27 cellular contexts compared by ENCODE assay signal in genomic region chr2:201715459-201715858, GRCh38. TPM values are rescaled to one million over a fixed set of nuclear protein-coding genes. Genes with fewer than 3 reads are reported as not detected.
DNase-seq lines count a peak whose midpoint lies in the region; ATAC-seq, FAIRE-seq and TF ChIP-seq lines count a peak whose summit lies in the region.
"Had no signal": no experiment of that assay in that cellular context is flagged by ENCODE, and none has a peak within 500 bp of the region (broad histone marks: within the 10 kb centered on the region; RNA-seq: fewer than 3 reads in every experiment).

No MANE protein-coding gene starts in this region.

- FAIRE-seq in small intestine (lab: Jason Lieb, UNC), result no peak
- FAIRE-seq: K562, TTC549 had no signal

- POLR2A ChIA-PET in WTC11 (lab: Charles Lee), result no interaction called here
- POLR2A ChIA-PET in activated CD4-positive, alpha-beta T cell treated with anti-CD3 and anti-CD28 coated beads for 36 hours (lab: Charles Lee), result no interaction called here

- CTCF ChIA-PET in WTC11 (lab: Charles Lee), result no interaction called here
- CTCF ChIA-PET in activated CD4-positive, alpha-beta T cell treated with anti-CD3 and anti-CD28 coated beads for 36 hours (lab: Charles Lee), result no interaction called here

- H3K36me3 ChIP-seq in GM23338 (ENCODE audit: insufficient read depth) (peaks cover 26% of the 10 kb centered on the region), small intestine (ENCODE audit: control insufficient read depth in 2 of 2, insufficient read depth in 2 of 2, low read length in 2 of 2) (peaks cover 7 to 14% of the 10 kb centered on the region in 2 donors)

- whole genome bisulfite sequencing in small intestine, 3 donors, result 24 to 63% (median 48%) methylated on average over 6 of the region's 6 CpGs

- ATAC-seq in GM23338, result no peak; the same call in 2 of the 3 replicates
- 0 out of 2 replicates have a peak, but pooled peaks have one; percentile 28 for ATAC-seq in WTC11
- ATAC-seq in activated CD4-positive, alpha-beta T cell treated with anti-CD3 and anti-CD28 coated beads for 36 hours, result no peak
- ATAC-seq: activated T-cell treated with anti-CD3 and anti-CD28 coated beads, Interleukin-2, amount 50 U/mL, for 72 hours; K562 had no signal

- no peaks in the 10 kb centered on the region for H3K4me1 Mint-ChIP-seq in GM23338
- no peaks in the 10 kb centered on the region for H3K4me1 Mint-ChIP-seq in WTC11
- no peaks in the 10 kb centered on the region for H3K4me1 Mint-ChIP-seq in activated CD4-positive, alpha-beta T cell treated with anti-CD3 and anti-CD28 coated beads for 36 hours

- peaks cover 41% of the 10 kb centered on the region for H3K36me3 Mint-ChIP-seq in GM23338 (ENCODE audit: low read depth)
- H3K36me3 Mint-ChIP-seq in WTC11, result peaks cover 46% of the 10 kb centered on the region
- peaks cover 41% of the 10 kb centered on the region for H3K36me3 Mint-ChIP-seq in activated CD4-positive, alpha-beta T cell treated with anti-CD3 and anti-CD28 coated beads for 36 hours (ENCODE audit: low read depth)

- H3K4me1 ChIP-seq in GM23338 (ENCODE audit: insufficient read depth), result no peaks in the 10 kb centered on the region
- no peaks in the 10 kb centered on the region for H3K4me1 ChIP-seq in small intestine (ENCODE audit: control insufficient read depth in 2 of 2, insufficient read depth in 1 of 2, low read depth in 1 of 2, low read length in 1 of 2)
- H3K4me1 ChIP-seq: spleen had no signal

- H3K9me3 Mint-ChIP-seq in GM23338 (no peaks in the 10 kb centered on the region; the same call in 2 of the 3 replicates), WTC11 (no peaks in the 10 kb centered on the region)
- peaks cover 6% of the 10 kb centered on the region for H3K9me3 Mint-ChIP-seq in activated CD4-positive, alpha-beta T cell treated with anti-CD3 and anti-CD28 coated beads for 36 hours (ENCODE audit: low read depth)

- intact Hi-C loops in activated CD4-positive, alpha-beta T cell treated with anti-CD3 and anti-CD28 coated beads for 36 hours (cut with DNase I, micrococcal nuclease), result no loop called here

- H3F3A ChIP-seq in GM23338 (replicated peaks; ENCODE audit: low read depth), result no peaks in the 10 kb centered on the region

- H3K4me3 Mint-ChIP-seq in GM23338 (no peak overlapping the region), WTC11 (no peak overlapping the region)
- H3K4me3 Mint-ChIP-seq in activated CD4-positive, alpha-beta T cell treated with anti-CD3 and anti-CD28 coated beads for 36 hours, result no peak overlapping the region
- H3K4me3 Mint-ChIP-seq: activated CD4-positive, alpha-beta T cell treated with anti-CD3 and anti-CD28 coated beads, Interleukin-2, amount 10 ng/mL, durations not matched to agents 24 days and 14 days; activated T-cell treated with anti-CD3 and anti-CD28 coated beads, Interleukin-2, amount 50 U/mL, for 72 hours had no signal

- no peaks in the 10 kb centered on the region for H3K9me2 ChIP-seq in GM23338 (ENCODE audit: insufficient read depth)

- peaks cover 7% of the 10 kb centered on the region; the same call in 1 of the 2 replicates for H4K20me1 ChIP-seq in GM23338 (replicated peaks; ENCODE audit: insufficient read depth)

- no peak for DNase-seq in GM23338 (ENCODE audit: low spot score)
- no peak for DNase-seq in WTC11 (ENCODE audit: low spot score)
- peak; percentile 4 for DNase-seq in kidney glomerular epithelial cell (lab: John Stamatoyannopoulos, UW)
- DNase-seq in small intestine, result peak; percentile 77
- no peak for DNase-seq in NCI-H82 (lab: John Stamatoyannopoulos, UW)
- DNase-seq in activated CD4-positive, alpha-beta T cell treated with anti-CD3 and anti-CD28 coated beads for 36 hours, result no peak
- no peak for DNase-seq in mucosa of gallbladder (ENCODE audit: low spot score)
- no peak for DNase-seq in NCI-H226
- DNase-seq: activated CD4-positive, alpha-beta T cell treated with anti-CD3 and anti-CD28 coated beads, Interleukin-2, amount 10 ng/mL, durations not matched to agents 24 days and 14 days; activated naive CD4-positive, alpha-beta T cell treated with anti-CD3 and anti-CD28 coated beads, Interleukin-2, amount 50 U/mL, for 16 hours; activated T-cell treated with anti-CD3 and anti-CD28 coated beads, Interleukin-2, amount 50 U/mL, for 72 hours; anterior cingulate cortex; caudate nucleus; HCEC 1CT; mammary epithelial cell; MM.1S; NCI-H1694 treated with DMSO at 0.1 percent for 48 hours; nucleus accumbens; PC-9; retina; spleen; stimulated activated CD4-positive, alpha-beta T cell treated with anti-CD3 and anti-CD28 coated beads, Interleukin-4, amount 100 ng/mL, for 1 hour; stimulated activated naive CD4-positive, alpha-beta T cell treated with Interleukin-2 at 50 U/mL for 16 hours; T-helper 1 cell had no signal

- H3K27ac Mint-ChIP-seq in GM23338 (no peak overlapping the region), WTC11 (no peak overlapping the region)
- no peak overlapping the region for H3K27ac Mint-ChIP-seq in activated CD4-positive, alpha-beta T cell treated with anti-CD3 and anti-CD28 coated beads for 36 hours
- H3K27ac Mint-ChIP-seq: activated CD4-positive, alpha-beta T cell treated with anti-CD3 and anti-CD28 coated beads, Interleukin-2, amount 10 ng/mL, durations not matched to agents 24 days and 14 days; activated T-cell treated with anti-CD3 and anti-CD28 coated beads, Interleukin-2, amount 50 U/mL, for 72 hours had no signal

- H3K27me3 ChIP-seq in GM23338 (ENCODE audit: insufficient read depth), result no peaks in the 10 kb centered on the region
- H3K27me3 ChIP-seq in small intestine (ENCODE audit: control insufficient read depth in 2 of 2, insufficient read depth in 2 of 2, low read length in 2 of 2), result no peaks in the 10 kb centered on the region
- H3K27me3 ChIP-seq: spleen had no signal

- no peak overlapping the region for H3K4me2 ChIP-seq in GM23338
- H3K4me2 ChIP-seq: PC-9 had no signal

- TF ChIP-seq CTCF in GM23338 (conservative IDR thresholded peaks at IDR 0.05; ENCODE audit: low read depth in 2 of 2), result peak; percentile 26 to 57
- no peak for TF ChIP-seq CTCF in WTC11 (IDR thresholded peaks at IDR 0.05)

- H3K4me3 ChIP-seq in GM23338, result no peak overlapping the region
- no peak overlapping the region for H3K4me3 ChIP-seq in small intestine (ENCODE audit: low read depth in 1 of 2, low read length in 2 of 2)
- H3K4me3 ChIP-seq: K562, PC-9, spleen had no signal

- no peak overlapping the region for H2AFZ ChIP-seq in GM23338
- H2AFZ ChIP-seq: PC-9 had no signal

- H3K27me3 Mint-ChIP-seq in GM23338 (ENCODE audit: insufficient read depth, low read depth, poor library complexity) (no peaks in the 10 kb centered on the region), WTC11 (ENCODE audit: low read depth) (no peaks in the 10 kb centered on the region)
- no peaks in the 10 kb centered on the region for H3K27me3 Mint-ChIP-seq in activated CD4-positive, alpha-beta T cell treated with anti-CD3 and anti-CD28 coated beads for 36 hours
- H3K27me3 Mint-ChIP-seq: activated CD4-positive, alpha-beta T cell treated with anti-CD3 and anti-CD28 coated beads, Interleukin-2, amount 10 ng/mL, durations not matched to agents 24 days and 14 days had no signal

- H3K9me3 ChIP-seq in small intestine (ENCODE audit: control insufficient read depth, low read depth), result no peaks in the 10 kb centered on the region

- H3K27ac ChIP-seq in GM23338 (ENCODE audit: low read depth) (no peak overlapping the region), small intestine (ENCODE audit: low read depth in 1 of 2, low read length in 1 of 2) (no peak overlapping the region)
- H3K27ac ChIP-seq: epithelial cell of prostate, PC-9, spleen had no signal

- H3K79me2 ChIP-seq in GM23338 (replicated peaks; ENCODE audit: insufficient read depth), result no peaks in the 10 kb centered on the region

TF ChIP-seq in GM23338, 12 proteins besides CTCF, POLR2A, EP300 and RAD21 (continues in another document):
- no peak for TF ChIP-seq NANOG (IDR thresholded peaks at IDR 0.05; ENCODE audit: borderline replicate concordance)
- TF ChIP-seq STAT1 (IDR thresholded peaks at IDR 0.05; ENCODE audit: unreplicated experiment), result no peak
- no peak for TF ChIP-seq ZNF331 (CRISPR knock-in tag; IDR thresholded peaks at IDR 0.05; ENCODE audit: low read depth)

TF ChIP-seq in WTC11, 78 proteins besides CTCF, POLR2A, EP300 and RAD21 (continues in another document):
- TF ChIP-seq ZNF425 (CRISPR knock-in tag; conservative IDR thresholded peaks at IDR 0.05) (no peak), NR1H2 (CRISPR knock-in tag; IDR thresholded peaks at IDR 0.05) (no peak), IRF2 (CRISPR knock-in tag; IDR thresholded peaks at IDR 0.05; ENCODE audit: borderline replicate concordance, low read depth) (no peak), ERG (CRISPR knock-in tag; IDR thresholded peaks at IDR 0.05) (no peak), NFE2L1 (CRISPR knock-in tag; IDR thresholded peaks at IDR 0.05) (no peak)

RNA-seq across cellular contexts. Expression of gene MPP4, which starts 17.0 kb away (rescaled TPM):
- 0.35 TPM in 1 of 2 replicates, not detected in the other for total RNA-seq in GM23338 (2014; rRNA removed; shearing (Covaris generic))
- polyA plus RNA-seq in GM23338 (2016; fragmentation: Nextera tagmentation; extraction: Ambion mirVana) (0.09 TPM in 1 of 2 replicates, not detected in the other), small intestine (under 1 TPM in 1 of 3 donors, not detected in 2; 0.04 TPM)
- total RNA-seq in WTC11 (2021) (not detected in 3 replicates), mucosa of gallbladder (not detected)
- not detected for total RNA-seq in activated CD4-positive, alpha-beta T cell treated with anti-CD3 and anti-CD28 coated beads for 36 hours
- total RNA-seq: activated CD4-positive, alpha-beta T cell treated with anti-CD3 and anti-CD28 coated beads, Interleukin-2, amount 10 ng/mL, durations not matched to agents 24 days and 14 days; activated T-cell treated with anti-CD3 and anti-CD28 coated beads, Interleukin-2, amount 50 U/mL, for 72 hours; K562; PC-9 had no signal

Comparison
In these comparisons a context has a peak if more than half of its experiments do, and no peak if none do; other contexts are left out.
1. DNase-seq: peak in kidney glomerular epithelial cell (single experiment) and small intestine (single experiment); none in GM23338 (single experiment), WTC11 (single experiment), NCI-H82 (single experiment), activated CD4-positive, alpha-beta T cell treated with anti-CD3 and anti-CD28 coated beads for 36 hours (single experiment), mucosa of gallbladder (single experiment) and NCI-H226 (single experiment).